ENCODE assay signal across 1 cellular context in genomic region chr20:50737352-50737751, GRCh38.
TF ChIP-seq lines count a peak whose summit lies in the region.

No MANE protein-coding gene starts in this region.

TF ChIP-seq in K562, 482 proteins besides CTCF, POLR2A, EP300 and RAD21 (continued from another document and continues in another):
- TF ChIP-seq PATZ1 (CRISPR knock-in tag; IDR thresholded peaks at IDR 0.05; ENCODE audit: borderline replicate concordance) (no peak), ZFP30 (CRISPR knock-in tag; IDR thresholded peaks at IDR 0.05; ENCODE audit: borderline replicate concordance) (no peak), SREBF2 (CRISPR knock-in tag; IDR thresholded peaks at IDR 0.05) (no peak), GATAD2B (IDR thresholded peaks at IDR 0.05; ENCODE audit: borderline replicate concordance) (no peak), BCLAF1 (IDR thresholded peaks at IDR 0.05; ENCODE audit: borderline replicate concordance in 1 of 2, control insufficient read depth in 1 of 2, low read depth in 2 of 2, low read length in 1 of 2) (no peak), DPF2 (IDR thresholded peaks at IDR 0.05) (peak; percentile 36; the same call in 1 of the 2 replicates), RNF2 (IDR thresholded peaks at IDR 0.05) (no peak), ATF4 (CRISPR knock-in tag; IDR thresholded peaks at IDR 0.05) (no peak), CHD1 (IDR thresholded peaks at IDR 0.05; ENCODE audit: low read length) (no peak), HSF4 (CRISPR knock-in tag; IDR thresholded peaks at IDR 0.05; ENCODE audit: borderline replicate concordance) (no peak), TRIM25 (IDR thresholded peaks at IDR 0.05; ENCODE audit: borderline replicate concordance) (no peak), FUS (optimal IDR thresholded peaks at IDR 0.05; ENCODE audit: low read depth, low read length) (no peak), ZNF717 (CRISPR knock-in tag; IDR thresholded peaks at IDR 0.05) (no peak), BRD4 (IDR thresholded peaks at IDR 0.05) (no peak), RBM14 (IDR thresholded peaks at IDR 0.05; ENCODE audit: borderline replicate concordance, insufficient read depth, low read depth, low read length) (no peak), PCBP1 (IDR thresholded peaks at IDR 0.05; ENCODE audit: low read depth, low read length, poor library complexity, severe bottlenecking) (no peak), TSC22D4 (tag; IDR thresholded peaks at IDR 0.05) (no peak), ZNF165 (CRISPR knock-in tag; IDR thresholded peaks at IDR 0.05; ENCODE audit: borderline replicate concordance) (no peak), USF2 (CRISPR knock-in tag; IDR thresholded peaks at IDR 0.05) (no peak), CBFA2T3 (IDR thresholded peaks at IDR 0.05) (no peak), RBBP5 (IDR thresholded peaks at IDR 0.05; ENCODE audit: borderline replicate concordance, insufficient read depth, low read length, poor library complexity, severe bottlenecking) (no peak), ZNF518B (CRISPR knock-in tag; IDR thresholded peaks at IDR 0.05) (no peak), JUND (IDR thresholded peaks at IDR 0.05; ENCODE audit: borderline replicate concordance, low read depth, low read length) (peak; percentile 49; the same call in 1 of the 2 replicates), JUND (tag; IDR thresholded peaks at IDR 0.05; ENCODE audit: borderline replicate concordance, low read depth, low read length) (peak; percentile 34; the same call in 1 of the 3 replicates), ZNF143 (CRISPR knock-in tag; IDR thresholded peaks at IDR 0.05) (no peak), SMARCA4 (IDR thresholded peaks at IDR 0.05) (0 out of 2 replicates have a peak, but pooled peaks have one; percentile 29), CTBP1 (IDR thresholded peaks at IDR 0.05; ENCODE audit: borderline replicate concordance) (peak; percentile 43; the same call in 1 of the 2 replicates), TAF7 (tag; IDR thresholded peaks at IDR 0.05) (no peak), ZNF695 (CRISPR knock-in tag; IDR thresholded peaks at IDR 0.05) (no peak), MCM2 (IDR thresholded peaks at IDR 0.05; ENCODE audit: low read depth) (no peak), RCOR1 (IDR thresholded peaks at IDR 0.05; ENCODE audit: borderline replicate concordance in 1 of 2, low read depth in 2 of 2, low read length in 2 of 2) (0 out of 4 replicates have a peak, but pooled peaks of 1 of the 2 experiments have one; percentile 18), PURB (CRISPR knock-in tag; IDR thresholded peaks at IDR 0.05; ENCODE audit: low read depth) (no peak), SMARCE1 (IDR thresholded peaks at IDR 0.05) (0 out of 2 replicates have a peak, but pooled peaks have one; percentile 31), ZBED1 (IDR thresholded peaks at IDR 0.05) (no peak), ZNF384 (IDR thresholded peaks at IDR 0.05; ENCODE audit: low read depth, low read length) (no peak), SAP30 (IDR thresholded peaks at IDR 0.05; ENCODE audit: borderline replicate concordance, insufficient read depth, low read depth, low read length, poor library complexity, severe bottlenecking) (no peak), FOXJ2 (tag; IDR thresholded peaks at IDR 0.05) (no peak), ELK1 (CRISPR knock-in tag; IDR thresholded peaks at IDR 0.05) (no peak), ZNF354B (CRISPR knock-in tag; IDR thresholded peaks at IDR 0.05) (no peak), EP400 (IDR thresholded peaks at IDR 0.05) (no peak), TEAD2 (tag; IDR thresholded peaks at IDR 0.05) (no peak), CBFA2T2 (conservative IDR thresholded peaks at IDR 0.05) (no peak), ZSCAN32 (CRISPR knock-in tag; IDR thresholded peaks at IDR 0.05) (no peak), KDM1A (IDR thresholded peaks at IDR 0.05) (no peak), BCOR (IDR thresholded peaks at IDR 0.05) (0 out of 2 replicates have a peak, but pooled peaks have one; percentile 7), PYGO2 (tag; IDR thresholded peaks at IDR 0.05) (no peak), ZBTB33 (CRISPR knock-in tag; IDR thresholded peaks at IDR 0.05) (no peak), ZBTB12 (CRISPR knock-in tag; IDR thresholded peaks at IDR 0.05) (no peak), SMAD3 (CRISPR knock-in tag; conservative IDR thresholded peaks at IDR 0.05) (no peak), FOXA3 (CRISPR knock-in tag; conservative IDR thresholded peaks at IDR 0.05 in 1 of 2, IDR thresholded peaks at IDR 0.05 in 1 of 2) (no peak), ZNF395 (CRISPR knock-in tag; IDR thresholded peaks at IDR 0.05) (no peak), FOXK2 (conservative IDR thresholded peaks at IDR 0.05 in 1 of 2, IDR thresholded peaks at IDR 0.05 in 1 of 2; ENCODE audit: low read depth in 2 of 2) (no peak)
